ENCODE assay signal across 8 cellular contexts in the genomic region with DNA sequence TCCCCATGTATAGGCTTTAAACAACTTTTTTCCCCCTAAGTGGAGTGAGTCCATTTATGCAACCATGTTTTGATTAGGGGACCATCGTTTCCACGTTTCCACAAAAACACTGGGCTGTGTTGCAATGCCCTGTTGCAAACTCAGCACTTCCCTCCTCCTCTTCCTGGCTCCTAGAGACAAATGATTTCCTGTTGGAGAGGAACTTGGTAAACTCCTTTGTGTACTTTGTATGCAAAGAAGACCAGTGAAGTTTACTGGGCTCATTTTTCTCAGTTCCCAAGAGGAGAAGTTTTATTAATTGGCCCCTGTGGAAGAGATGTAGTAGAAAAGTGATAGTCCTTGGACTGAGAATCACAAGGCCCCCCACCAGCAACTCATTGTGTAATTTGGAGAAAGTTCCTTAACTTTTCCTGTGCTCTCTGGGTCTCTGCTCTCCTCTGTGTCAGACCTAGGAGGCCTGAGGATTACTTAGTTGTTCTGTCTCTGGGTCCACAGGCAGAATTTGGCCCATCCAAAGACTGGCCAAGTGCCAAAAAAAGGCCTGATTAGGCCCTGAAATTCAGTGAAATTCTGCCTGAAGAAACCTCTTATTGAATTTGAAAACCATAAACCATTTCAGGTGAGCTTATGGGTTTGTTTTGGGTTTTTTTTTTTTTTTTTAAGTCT.
DNase-seq lines count a peak whose midpoint lies in the region; ATAC-seq, FAIRE-seq and TF ChIP-seq lines count a peak whose summit lies in the region.

No MANE protein-coding gene starts in this region.

- no peaks in the 10 kb centered on the region for H3K27me3 ChIP-seq in pancreas

- no peak for DNase-seq in CD14-positive monocyte (ENCODE audit: low spot score)
- peak; percentile 18 for DNase-seq in UCSD-AML1 (lab: John Stamatoyannopoulos, UW; ENCODE audit: unreplicated experiment)
- peak; percentile 51 for DNase-seq in Right ventricle myocardium superior
- DNase-seq in pancreas: no peak
- DNase-seq in NCI-H524 treated with DMSO at 0.1 percent for 48 hours (lab: John Stamatoyannopoulos, UW): no peak
- DNase-seq in NCI-H187 (lab: John Stamatoyannopoulos, UW): no peak
- no peak for DNase-seq in natural killer cell treated with Interleukin-12 subunit alpha and Interleukin-12 subunit beta and Interleukin-15 and Interleukin-18, amount 100 ng/mL, for 72 hours (ENCODE audit: low spot score)
- DNase-seq in NCI-H2227 (lab: John Stamatoyannopoulos, UW; ENCODE audit: unreplicated experiment): no peak

- 17 to 20% methylated on average over 2 of the region's 2 CpGs for WGBS in pancreas, 2 donors

- ATAC-seq in Right ventricle myocardium superior (ENCODE audit: poor library complexity) (peak; percentile 87), pancreas (peak in 3 of 4 donors; percentile 71 to 81 (median 72))
- no peak for ATAC-seq in natural killer cell treated with Interleukin-12 subunit alpha and Interleukin-12 subunit beta and Interleukin-15 and Interleukin-18, amount 100 ng/mL, for 72 hours

- H3K9me3 ChIP-seq in pancreas: no peaks in the 10 kb centered on the region

- H3K4me3 ChIP-seq in pancreas: no peak overlapping the region

- peaks cover 15% of the 10 kb centered on the region for H3K4me1 Mint-ChIP-seq in CD14-positive monocyte
- no peaks in the 10 kb centered on the region for H3K4me1 Mint-ChIP-seq in natural killer cell treated with Interleukin-12 subunit alpha and Interleukin-12 subunit beta and Interleukin-15 and Interleukin-18, amount 100 ng/mL, for 72 hours (ENCODE audit: low read depth in 2 of 2)

- H3K4me3 Mint-ChIP-seq in CD14-positive monocyte: peak overlapping the region in 1 of 2 donors; percentile 37
- H3K4me3 Mint-ChIP-seq in natural killer cell treated with Interleukin-12 subunit alpha and Interleukin-12 subunit beta and Interleukin-15 and Interleukin-18, amount 100 ng/mL, for 72 hours: no peak overlapping the region

- peak overlapping the region; percentile 7 to 79 (median 70) for H3K27ac Mint-ChIP-seq in CD14-positive monocyte
- H3K27ac Mint-ChIP-seq in natural killer cell treated with Interleukin-12 subunit alpha and Interleukin-12 subunit beta and Interleukin-15 and Interleukin-18, amount 100 ng/mL, for 72 hours: no peak overlapping the region

- peaks cover 0 to 6% (median 0%) of the 10 kb centered on the region in 3 donors for H3K4me1 ChIP-seq in pancreas

- intact Hi-C loops in CD14-positive monocyte (cut with micrococcal nuclease) (no loop called here), Right ventricle myocardium superior (cut with DNase I) (no loop called here), pancreas (cut with DNase I) (no loop called here)

- peaks cover 78 to 98% of the 10 kb centered on the region in 2 donors for H3K36me3 Mint-ChIP-seq in CD14-positive monocyte
- H3K36me3 Mint-ChIP-seq in natural killer cell treated with Interleukin-12 subunit alpha and Interleukin-12 subunit beta and Interleukin-15 and Interleukin-18, amount 100 ng/mL, for 72 hours: peaks cover 22% of the 10 kb centered on the region

- no peak for FAIRE-seq in pancreas (lab: Jason Lieb, UNC)

- H3K9me3 Mint-ChIP-seq in CD14-positive monocyte: no peaks in the 10 kb centered on the region
- H3K9me3 Mint-ChIP-seq in natural killer cell treated with Interleukin-12 subunit alpha and Interleukin-12 subunit beta and Interleukin-15 and Interleukin-18, amount 100 ng/mL, for 72 hours: no peaks in the 10 kb centered on the region

- TF ChIP-seq CTCF in CD14-positive monocyte (IDR thresholded peaks at IDR 0.05): no peak
- no peak for TF ChIP-seq CTCF in pancreas (IDR thresholded peaks at IDR 0.05)

- H3K27me3 Mint-ChIP-seq in CD14-positive monocyte (ENCODE audit: low read depth in 3 of 3): peaks cover 0 to 2% (median 0%) of the 10 kb centered on the region in 3 donors
- H3K27me3 Mint-ChIP-seq in natural killer cell treated with Interleukin-12 subunit alpha and Interleukin-12 subunit beta and Interleukin-15 and Interleukin-18, amount 100 ng/mL, for 72 hours: no peaks in the 10 kb centered on the region

- H3K36me3 ChIP-seq in pancreas: peaks cover 0 to 4% (median 0%) of the 10 kb centered on the region in 3 donors

- peak overlapping the region in 2 of 4 donors; percentile 60 to 62 for H3K27ac ChIP-seq in pancreas

Comparison
In these comparisons a context has a peak if more than half of its experiments do, and no peak if none do; other contexts are left out.
1. DNase-seq: peak in UCSD-AML1 (single experiment) and Right ventricle myocardium superior (single experiment); none in CD14-positive monocyte (single experiment), pancreas (0 of 6), NCI-H524 treated with DMSO at 0.1 percent for 48 hours (single experiment), NCI-H187 (0 of 2), natural killer cell treated with Interleukin-12 subunit alpha and Interleukin-12 subunit beta and Interleukin-15 and Interleukin-18, amount 100 ng/mL, for 72 hours (single experiment) and NCI-H2227 (single experiment).
2. H3K27ac Mint-ChIP-seq: peak in CD14-positive monocyte (7 of 7); none in natural killer cell treated with Interleukin-12 subunit alpha and Interleukin-12 subunit beta and Interleukin-15 and Interleukin-18, amount 100 ng/mL, for 72 hours (0 of 2).
3. ATAC-seq: peak in Right ventricle myocardium superior (single experiment) and pancreas (3 of 4); none in natural killer cell treated with Interleukin-12 subunit alpha and Interleukin-12 subunit beta and Interleukin-15 and Interleukin-18, amount 100 ng/mL, for 72 hours (0 of 2).